7 cellular contexts compared by ENCODE assay signal in the genomic region with DNA sequence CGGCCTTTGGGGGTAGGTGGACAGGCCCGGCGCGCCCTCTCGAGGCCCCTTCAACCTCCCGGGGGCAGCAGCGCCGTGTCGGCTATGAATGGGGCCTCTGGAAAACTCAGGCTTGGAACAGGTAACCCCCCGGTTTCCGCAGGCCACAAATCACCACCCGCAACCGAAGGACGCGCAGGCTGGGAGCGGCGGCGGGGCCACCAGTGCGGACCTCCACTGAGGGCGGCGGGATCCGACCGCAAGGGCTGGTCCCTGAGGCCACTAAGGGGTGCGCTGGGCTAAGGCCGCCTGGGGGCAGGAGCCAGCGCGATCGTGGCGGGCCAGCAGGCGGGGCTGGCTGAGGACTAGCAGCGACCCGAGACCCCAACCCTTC. TPM values are rescaled to one million over a fixed set of nuclear protein-coding genes. Genes with fewer than 3 reads are reported as not detected.
DNase-seq lines count a peak whose midpoint lies in the region; ATAC-seq and TF ChIP-seq lines count a peak whose summit lies in the region.

No MANE protein-coding gene starts in this region.

- TF ChIP-seq CTCF in GM12874 (IDR thresholded peaks at IDR 0.05; ENCODE audit: insufficient read depth, low read depth, low read length) (peak; percentile 44), retinal pigment epithelial cell (conservative IDR thresholded peaks at IDR 0.05; ENCODE audit: low read depth, low read length) (peak; percentile 35)

- intact Hi-C loops in left ventricle myocardium superior (cut with micrococcal nuclease) = no loop called here

- H3K9ac ChIP-seq in adipocyte (ENCODE audit: low read length) = peak overlapping the region; percentile 100

- peaks cover 65% of the 10 kb centered on the region for H3K36me3 ChIP-seq in adipocyte (ENCODE audit: control insufficient read depth, insufficient read depth, low read length, severe bottlenecking)

- H3K4me1 ChIP-seq in adipocyte (ENCODE audit: control insufficient read depth, insufficient read depth, low read length) = peaks cover 33% of the 10 kb centered on the region

- no peaks in the 10 kb centered on the region for H3K9me3 ChIP-seq in adipocyte (ENCODE audit: control insufficient read depth, low read length)

- DNase-seq in LHCN-M2 (ENCODE audit: low read depth) = peak; percentile 64
- peak; percentile 79 for DNase-seq in adipocyte (ENCODE audit: low read depth)
- DNase-seq in left ventricle myocardium superior = peak; percentile 80
- DNase-seq in retinal pigment epithelial cell (ENCODE audit: low read depth) = no peak
- DNase-seq in NCI-H526 treated with DMSO at 0.1 percent for 48 hours (lab: John Stamatoyannopoulos, UW) = no peak

- H3K4me3 ChIP-seq in adipocyte (ENCODE audit: low read length) = peak overlapping the region; percentile 95
- H3K4me3 ChIP-seq in retinal pigment epithelial cell (ENCODE audit: low read length) = peak overlapping the region; percentile 94

- no peaks in the 10 kb centered on the region for H3K27me3 ChIP-seq in adipocyte (replicated peaks; ENCODE audit: control insufficient read depth, insufficient read depth, low read length)

- peak; percentile 11 for ATAC-seq in GM21576 (IDR thresholded peaks at IDR 0.05; ENCODE audit: unreplicated experiment)
- peak; percentile 54 for ATAC-seq in left ventricle myocardium superior

RNA-seq across cellular contexts. Expression of a gene that starts 0.7 kb away (rescaled TPM):
- 181 and 185 TPM in 2 replicates for total RNA-seq in LHCN-M2 (2014; rRNA removed)
- 233 TPM for polyA plus RNA-seq in LHCN-M2 (2012)
- total RNA-seq in left ventricle myocardium superior = 214 TPM

RNA-seq across cellular contexts. Expression of a gene that starts 12.9 kb away (rescaled TPM):
- 104 and 123 TPM in 2 replicates for total RNA-seq in LHCN-M2 (2014; rRNA removed)
- polyA plus RNA-seq in LHCN-M2 (2012) = 96.0 TPM
- total RNA-seq in left ventricle myocardium superior = 58.1 TPM

RNA-seq across cellular contexts. Expression of a gene that starts 17.6 kb away (rescaled TPM):
- 27.9 and 33.0 TPM in 2 replicates for total RNA-seq in LHCN-M2 (2014; rRNA removed)
- polyA plus RNA-seq in LHCN-M2 (2012) = 15.3 TPM
- total RNA-seq in left ventricle myocardium superior = 16.1 TPM

RNA-seq across cellular contexts. Expression of a gene that starts 50.9 kb away (rescaled TPM):
- total RNA-seq in LHCN-M2 (2014; rRNA removed) (not detected in 2 replicates), left ventricle myocardium superior (not detected)
- polyA plus RNA-seq in LHCN-M2 (2012) = not detected

Comparison
In these comparisons a context has a peak if more than half of its experiments do, and no peak if none do; other contexts are left out.
1. DNase-seq: peak in LHCN-M2 (single experiment), adipocyte (single experiment) and left ventricle myocardium superior (single experiment); none in retinal pigment epithelial cell (single experiment) and NCI-H526 treated with DMSO at 0.1 percent for 48 hours (single experiment).